ENCODE assay signal across 13 cellular contexts in genomic region chr2:55111230-55111569, GRCh38.
DNase-seq lines count a peak whose midpoint lies in the region; ATAC-seq, FAIRE-seq and TF ChIP-seq lines count a peak whose summit lies in the region.
"Had no signal": no experiment of that assay in that cellular context is flagged by ENCODE, and none has a peak within 500 bp of the region (broad histone marks: within the 10 kb centered on the region; RNA-seq: fewer than 3 reads in every experiment).

No MANE protein-coding gene starts in this region.

- no peaks in the 10 kb centered on the region for H3F3A ChIP-seq in GM23338 (replicated peaks; ENCODE audit: low read depth)

- no peaks in the 10 kb centered on the region for H3K79me2 ChIP-seq in GM23338 (replicated peaks; ENCODE audit: insufficient read depth)
- H3K79me2 ChIP-seq in hepatocyte, result no peaks in the 10 kb centered on the region
- H3K79me2 ChIP-seq: parathyroid adenoma had no signal

- no peaks in the 10 kb centered on the region for H3K36me3 Mint-ChIP-seq in GM23338 (ENCODE audit: low read depth)
- H3K36me3 Mint-ChIP-seq: activated naive CD8-positive, alpha-beta T cell had no signal

- H3K9me3 ChIP-seq in SK-N-MC (ENCODE audit: low read depth, low read length) (no peaks in the 10 kb centered on the region), hepatocyte (ENCODE audit: low read depth) (no peaks in the 10 kb centered on the region)

- no peaks in the 10 kb centered on the region for H3K27me3 Mint-ChIP-seq in GM23338 (ENCODE audit: insufficient read depth, low read depth, poor library complexity)
- H3K27me3 Mint-ChIP-seq: activated naive CD8-positive, alpha-beta T cell had no signal

- no peaks in the 10 kb centered on the region for H3K9me3 Mint-ChIP-seq in GM23338

- H3K27ac ChIP-seq in GM23338 (ENCODE audit: low read depth) (no peak overlapping the region; the same call in 1 of the 2 replicates), SK-N-MC (peak overlapping the region; percentile 73), hepatocyte (peak overlapping the region; percentile 90), skin epidermis (peak overlapping the region in 19 of 21 experiments; percentile 37 to 90 (median 76))

- H3K9me2 ChIP-seq in GM23338 (ENCODE audit: insufficient read depth) (no peaks in the 10 kb centered on the region), hepatocyte (replicated peaks; ENCODE audit: insufficient read depth) (no peaks in the 10 kb centered on the region)

- H3K36me3 ChIP-seq in GM23338 (ENCODE audit: insufficient read depth), result no peaks in the 10 kb centered on the region
- H3K36me3 ChIP-seq in SK-N-MC (ENCODE audit: insufficient read depth, low read length), result no peaks in the 10 kb centered on the region
- H3K36me3 ChIP-seq in hepatocyte (replicated peaks; ENCODE audit: insufficient read depth, low read depth), result no peaks in the 10 kb centered on the region

- no peak overlapping the region for H3K4me2 ChIP-seq in GM23338
- H3K4me2 ChIP-seq in hepatocyte, result peak overlapping the region; percentile 18

- H4K20me1 ChIP-seq in GM23338 (replicated peaks; ENCODE audit: insufficient read depth) (no peaks in the 10 kb centered on the region), hepatocyte (ENCODE audit: insufficient read depth, poor library complexity, severe bottlenecking) (no peaks in the 10 kb centered on the region)

- H3K4me3 ChIP-seq in GM23338 (no peak overlapping the region), SK-N-MC (no peak overlapping the region), hepatocyte (no peak overlapping the region), skin epidermis (no peak overlapping the region)

- ATAC-seq in GM23338 (no peak), GM18519 (IDR thresholded peaks at IDR 0.05; ENCODE audit: low FRiP score, unreplicated experiment) (no peak), GM18520 (IDR thresholded peaks at IDR 0.05; ENCODE audit: unreplicated experiment) (no peak)

- peak overlapping the region; percentile 95 for H2AFZ ChIP-seq in GM23338
- H2AFZ ChIP-seq in hepatocyte, result no peak overlapping the region
- H2AFZ ChIP-seq: parathyroid adenoma had no signal

- 91% methylated on average over 4 of the region's 4 CpGs for WGBS in hepatocyte (ENCODE audit: low lambda C conversion rate, missing lambda C conversion rate)

- H3K27me3 ChIP-seq in GM23338 (ENCODE audit: insufficient read depth), result no peaks in the 10 kb centered on the region
- H3K27me3 ChIP-seq in hepatocyte, result no peaks in the 10 kb centered on the region

- FAIRE-seq in GM19239 (lab: Jason Lieb, UNC), result no peak
- FAIRE-seq: D721Med, endometrium had no signal

- TF ChIP-seq CTCF in GM23338 (conservative IDR thresholded peaks at IDR 0.05; ENCODE audit: low read depth in 2 of 2) (no peak), hepatocyte (IDR thresholded peaks at IDR 0.05; ENCODE audit: poor library complexity) (no peak)

- peaks cover 8% of the 10 kb centered on the region for H3K4me1 Mint-ChIP-seq in GM23338

- peaks cover 8% of the 10 kb centered on the region; the same call in 1 of the 2 replicates for H3K4me1 ChIP-seq in GM23338 (ENCODE audit: insufficient read depth)
- H3K4me1 ChIP-seq in hepatocyte (ENCODE audit: insufficient read depth), result peaks cover 55% of the 10 kb centered on the region
- H3K4me1 ChIP-seq: parathyroid adenoma had no signal

- H3K9ac ChIP-seq in SK-N-MC (ENCODE audit: insufficient read length), result peak overlapping the region; percentile 48
- H3K9ac ChIP-seq: parathyroid adenoma had no signal

- H3K4me3 Mint-ChIP-seq in GM23338, result no peak overlapping the region
- H3K4me3 Mint-ChIP-seq: activated naive CD8-positive, alpha-beta T cell had no signal

- no peak for DNase-seq in GM23338 (ENCODE audit: low spot score)
- no peak for DNase-seq in SK-N-MC (ENCODE audit: low read depth, low spot score)
- DNase-seq in hepatocyte (ENCODE audit: low spot score), result no peak
- DNase-seq in NCI-H510A treated with DMSO at 0.1 percent for 48 hours (lab: John Stamatoyannopoulos, UW), result no peak
- DNase-seq in GM19239 (ENCODE audit: insufficient read length, low spot score), result no peak
- DNase-seq: activated CD4-positive, alpha-beta T cell treated with anti-CD3 and anti-CD28 coated beads, Interleukin-2, amount 50 U/mL, for 1 hour had no signal

- peak overlapping the region; percentile 89; the same call in 1 of the 2 replicates for H3K27ac Mint-ChIP-seq in GM23338
- H3K27ac Mint-ChIP-seq: activated naive CD8-positive, alpha-beta T cell had no signal

TF ChIP-seq in GM23338, 12 proteins besides CTCF, POLR2A, EP300 and RAD21 (continues in another document):
- TF ChIP-seq REST (IDR thresholded peaks at IDR 0.05; ENCODE audit: unreplicated experiment) (no peak), ZNF114 (CRISPR knock-in tag; IDR thresholded peaks at IDR 0.05) (no peak), ZNF331 (CRISPR knock-in tag; IDR thresholded peaks at IDR 0.05; ENCODE audit: low read depth) (no peak), CREB1 (CRISPR knock-in tag; IDR thresholded peaks at IDR 0.05; ENCODE audit: low read depth) (no peak), EZH2phosphoT487 (IDR thresholded peaks at IDR 0.05; ENCODE audit: unreplicated experiment) (no peak), NANOG (IDR thresholded peaks at IDR 0.05; ENCODE audit: borderline replicate concordance) (no peak), STAT1 (IDR thresholded peaks at IDR 0.05; ENCODE audit: unreplicated experiment) (no peak), POLR2AphosphoS5 (IDR thresholded peaks at IDR 0.05; ENCODE audit: low read depth) (no peak), ETS1 (IDR thresholded peaks at IDR 0.05) (no peak)
